Comparison of ENCODE assay signal across 1 cellular context in genomic region chr20:46132705-46133120, GRCh38.
TF ChIP-seq lines count a peak whose summit lies in the region.

No MANE protein-coding gene starts in this region.

TF ChIP-seq in HepG2, 621 proteins besides CTCF, POLR2A, EP300 and RAD21 (continued from another document and continues in another):
- TF ChIP-seq ZBTB39 (CRISPR knock-in tag; IDR thresholded peaks at IDR 0.05) (no peak), ZNF761 (CRISPR knock-in tag; conservative IDR thresholded peaks at IDR 0.05) (no peak), ZNF704 (CRISPR knock-in tag; IDR thresholded peaks at IDR 0.05; ENCODE audit: borderline replicate concordance) (no peak), ZNF460 (CRISPR knock-in tag; IDR thresholded peaks at IDR 0.05; ENCODE audit: borderline replicate concordance) (no peak), RXRB (CRISPR knock-in tag; IDR thresholded peaks at IDR 0.05; ENCODE audit: borderline replicate concordance) (no peak), ZNF232 (CRISPR knock-in tag; IDR thresholded peaks at IDR 0.05; ENCODE audit: borderline replicate concordance) (no peak), YEATS2 (CRISPR knock-in tag; IDR thresholded peaks at IDR 0.05; ENCODE audit: borderline replicate concordance) (no peak), MYNN (CRISPR knock-in tag; IDR thresholded peaks at IDR 0.05; ENCODE audit: low read depth) (no peak), ZNF607 (CRISPR knock-in tag; IDR thresholded peaks at IDR 0.05; ENCODE audit: borderline replicate concordance) (no peak), IRF1 (CRISPR knock-in tag; IDR thresholded peaks at IDR 0.05; ENCODE audit: low read depth) (no peak), CBFB (CRISPR knock-in tag; IDR thresholded peaks at IDR 0.05) (no peak), USF2 (IDR thresholded peaks at IDR 0.05; ENCODE audit: low read depth, low read length) (no peak), USF2 (CRISPR knock-in tag; IDR thresholded peaks at IDR 0.05; ENCODE audit: borderline replicate concordance) (no peak), FOXO1 (CRISPR knock-in tag; IDR thresholded peaks at IDR 0.05) (peak; percentile 56; the same call in 1 of the 2 replicates), ZNF17 (CRISPR knock-in tag; IDR thresholded peaks at IDR 0.05) (no peak), MEF2D (CRISPR knock-in tag; IDR thresholded peaks at IDR 0.05) (no peak), NONO (IDR thresholded peaks at IDR 0.05) (no peak), NONO (CRISPR knock-in tag; conservative IDR thresholded peaks at IDR 0.05) (no peak), ZNF672 (CRISPR knock-in tag; IDR thresholded peaks at IDR 0.05) (no peak), PAX8 (CRISPR knock-in tag; IDR thresholded peaks at IDR 0.05; ENCODE audit: borderline replicate concordance) (no peak), ZNF292 (CRISPR knock-in tag; IDR thresholded peaks at IDR 0.05; ENCODE audit: borderline replicate concordance, low read depth) (no peak), ZNF547 (CRISPR knock-in tag; IDR thresholded peaks at IDR 0.05) (no peak), MNT (IDR thresholded peaks at IDR 0.05) (no peak), ZNF570 (CRISPR knock-in tag; IDR thresholded peaks at IDR 0.05; ENCODE audit: borderline replicate concordance) (no peak), ZNF598 (CRISPR knock-in tag; IDR thresholded peaks at IDR 0.05; ENCODE audit: borderline replicate concordance) (no peak), ZBTB3 (CRISPR knock-in tag; IDR thresholded peaks at IDR 0.05; ENCODE audit: borderline replicate concordance, low read depth) (no peak), NCOA1 (CRISPR knock-in tag; IDR thresholded peaks at IDR 0.05) (no peak), ELF4 (CRISPR knock-in tag; IDR thresholded peaks at IDR 0.05; ENCODE audit: borderline replicate concordance) (no peak), SP1 (IDR thresholded peaks at IDR 0.05) (no peak), SP1 (CRISPR knock-in tag; IDR thresholded peaks at IDR 0.05) (no peak), SNAPC4 (CRISPR knock-in tag; IDR thresholded peaks at IDR 0.05) (no peak), HES4 (CRISPR knock-in tag; IDR thresholded peaks at IDR 0.05; ENCODE audit: borderline replicate concordance) (no peak), ETV6 (CRISPR knock-in tag; conservative IDR thresholded peaks at IDR 0.05) (no peak; the same call in 1 of the 2 replicates), PITX1 (CRISPR knock-in tag; IDR thresholded peaks at IDR 0.05) (0 out of 2 replicates have a peak, but pooled peaks have one; percentile 49), ZNF597 (CRISPR knock-in tag; IDR thresholded peaks at IDR 0.05) (no peak), ZNF329 (CRISPR knock-in tag; IDR thresholded peaks at IDR 0.05; ENCODE audit: low read depth) (no peak), THAP7 (CRISPR knock-in tag; IDR thresholded peaks at IDR 0.05) (no peak), ZNF513 (CRISPR knock-in tag; conservative IDR thresholded peaks at IDR 0.05) (no peak), ATF4 (CRISPR knock-in tag; IDR thresholded peaks at IDR 0.05) (no peak), GLMP (CRISPR knock-in tag; IDR thresholded peaks at IDR 0.05; ENCODE audit: borderline replicate concordance) (no peak), ZNF484 (CRISPR knock-in tag; IDR thresholded peaks at IDR 0.05; ENCODE audit: borderline replicate concordance, low read depth) (no peak), PRMT3 (CRISPR knock-in tag; IDR thresholded peaks at IDR 0.05; ENCODE audit: borderline replicate concordance, low read depth) (no peak), TRIM22 (IDR thresholded peaks at IDR 0.05) (no peak), SPEN (CRISPR knock-in tag; IDR thresholded peaks at IDR 0.05; ENCODE audit: low read depth) (no peak)
